Comparison of ENCODE assay signal across 15 cellular contexts in genomic region chr9:89387197-89387849, GRCh38.
DNase-seq lines count a peak whose midpoint lies in the region; ATAC-seq and TF ChIP-seq lines count a peak whose summit lies in the region.
"Had no signal": no experiment of that assay in that cellular context is flagged by ENCODE, and none has a peak within 500 bp of the region (broad histone marks: within the 10 kb centered on the region; RNA-seq: fewer than 3 reads in every experiment).

No MANE protein-coding gene starts in this region.

- no peaks in the 10 kb centered on the region for H3K79me1 ChIP-seq in IMR-90 (ENCODE audit: low read depth in 1 of 2, low read length in 2 of 2)

- no peak overlapping the region for H3K4me3 Mint-ChIP-seq in effector memory CD8-positive, alpha-beta T cell
- no peak overlapping the region for H3K4me3 Mint-ChIP-seq in endodermal cell
- H3K4me3 Mint-ChIP-seq: activated T-cell treated with anti-CD3 and anti-CD28 coated beads, Interleukin-2, amount 50 U/mL, for 4 hours had no signal

- no peak overlapping the region for H4K8ac ChIP-seq in IMR-90 (ENCODE audit: low read depth in 2 of 2, low read length in 2 of 2)

- peaks cover 9% of the 10 kb centered on the region; the same call in 1 of the 2 replicates for H3K9me1 ChIP-seq in IMR-90 (ENCODE audit: insufficient read depth, low read length)

- H3K56ac ChIP-seq in IMR-90 (ENCODE audit: extremely low read depth, insufficient read depth, low read length) = no peak overlapping the region

- peak overlapping the region; percentile 61; the same call in 1 of the 2 replicates for H3K18ac ChIP-seq in IMR-90 (ENCODE audit: low read depth, low read length)

- peaks cover 27% of the 10 kb centered on the region for H3K4me1 ChIP-seq in IMR-90 (ENCODE audit: control insufficient read depth, insufficient read depth, low read length)
- H3K4me1 ChIP-seq in skeletal muscle tissue (ENCODE audit: control insufficient read depth in 3 of 3, insufficient read depth in 3 of 3, low read length in 3 of 3) = peaks cover 28 to 35% (median 29%) of the 10 kb centered on the region in 3 donors
- H3K4me1 ChIP-seq in tibial artery = peaks cover 0 to 3% (median 0%) of the 10 kb centered on the region in 4 donors
- peaks cover 11% of the 10 kb centered on the region for H3K4me1 ChIP-seq in endodermal cell (ENCODE audit: control insufficient read depth, insufficient read depth, low read length)
- H3K4me1 ChIP-seq: BE2C had no signal

- no peak for TF ChIP-seq POLR2A in IMR-90 (IDR thresholded peaks at IDR 0.05; ENCODE audit: low read depth, low read length)

- peak overlapping the region; percentile 43; the same call in 1 of the 2 replicates for H4K5ac ChIP-seq in IMR-90 (ENCODE audit: low read depth, low read length)

- CTCF ChIA-PET in IMR-90 (lab: Yijun Ruan, JAX) = no interaction called here

- H3K9me3 ChIP-seq in IMR-90 (ENCODE audit: control insufficient read depth, insufficient read depth, low read length) = no peaks in the 10 kb centered on the region
- no peaks in the 10 kb centered on the region for H3K9me3 ChIP-seq in skeletal muscle tissue (ENCODE audit: control insufficient read depth in 3 of 3, low read length in 3 of 3)
- H3K9me3 ChIP-seq in tibial artery = no peaks in the 10 kb centered on the region
- H3K9me3 ChIP-seq in endodermal cell (ENCODE audit: control insufficient read depth, low read length) = no peaks in the 10 kb centered on the region
- H3K9me3 ChIP-seq: BE2C had no signal

- 0 out of 3 replicates have a peak overlapping the region, but pooled peaks have one; percentile 29 for H2BK15ac ChIP-seq in IMR-90 (ENCODE audit: low read depth, low read length)

- H3K4me2 ChIP-seq in IMR-90 (ENCODE audit: low read depth, low read length) = no peak overlapping the region
- H3K4me2 ChIP-seq: smooth muscle cell had no signal

- H2BK120ac ChIP-seq in IMR-90 (ENCODE audit: low read depth, low read length) = no peak overlapping the region

- H3K27me3 Mint-ChIP-seq in effector memory CD8-positive, alpha-beta T cell = no peaks in the 10 kb centered on the region
- H3K27me3 Mint-ChIP-seq in endodermal cell (ENCODE audit: insufficient read depth) = no peaks in the 10 kb centered on the region

- peak overlapping the region; percentile 48 for H3K27ac ChIP-seq in C4-2B
- H3K27ac ChIP-seq in IMR-90 (ENCODE audit: insufficient read depth, low read length) = peak overlapping the region; percentile 52; the same call in 1 of the 2 replicates
- peak overlapping the region; percentile 60 for H3K27ac ChIP-seq in skeletal muscle tissue (ENCODE audit: low read depth, low read length)
- H3K27ac ChIP-seq in tibial artery = no peak overlapping the region
- H3K27ac ChIP-seq in endodermal cell (ENCODE audit: low read depth, low read length) = no peak overlapping the region

- H3K27me3 ChIP-seq in IMR-90 (ENCODE audit: control insufficient read depth, insufficient read depth, low read length) (no peaks in the 10 kb centered on the region), skeletal muscle tissue (ENCODE audit: control insufficient read depth in 3 of 3, insufficient read depth in 3 of 3, low read length in 3 of 3) (no peaks in the 10 kb centered on the region), tibial artery (no peaks in the 10 kb centered on the region), endodermal cell (ENCODE audit: control insufficient read depth, insufficient read depth, low read length, poor library complexity, severe bottlenecking) (no peaks in the 10 kb centered on the region)
- H3K27me3 ChIP-seq: BE2C had no signal

- H2BK20ac ChIP-seq in IMR-90 (ENCODE audit: low read depth, low read length) = no peak overlapping the region; the same call in 1 of the 2 replicates

- H3K14ac ChIP-seq in IMR-90 (replicated peaks; ENCODE audit: low read depth, low read length) = no peak overlapping the region

- in situ Hi-C loops in IMR-90 (cut with MboI; ENCODE audit: low sequenced_read_pairs) = no loop called here

- TF ChIP-seq RAD21 in IMR-90 (IDR thresholded peaks at IDR 0.05; ENCODE audit: low read length) = no peak

- 97% methylated on average over 9 of the region's 20 CpGs; no CpG with 5 or more reads in 1 of the 2 experiments for WGBS in IMR-90 (ENCODE audit: extremely low coverage in 2 of 2, insufficient read length in 1 of 2), 2 experiments
- WGBS in endodermal cell (ENCODE audit: insufficient coverage in 1 of 2, insufficient read length in 1 of 2), 2 experiments = 91 to 96% methylated on average over 16 to 20 of the region's 20 CpGs

- H3K9ac ChIP-seq in IMR-90 (ENCODE audit: low read depth, low read length) (no peak overlapping the region), skeletal muscle tissue (ENCODE audit: low read depth in 1 of 3, low read length in 3 of 3) (peak overlapping the region in 1 of 3 donors; percentile 33), endodermal cell (ENCODE audit: extremely low read depth, low read length, poor library complexity, severe bottlenecking) (no peak overlapping the region)

- H3K4ac ChIP-seq in IMR-90 (ENCODE audit: low read depth, low read length) = peak overlapping the region; percentile 15; the same call in 1 of the 2 replicates

- no peaks in the 10 kb centered on the region for H3K9me3 Mint-ChIP-seq in effector memory CD8-positive, alpha-beta T cell
- no peaks in the 10 kb centered on the region for H3K9me3 Mint-ChIP-seq in endodermal cell
- H3K9me3 Mint-ChIP-seq: activated T-cell treated with anti-CD3 and anti-CD28 coated beads, Interleukin-2, amount 50 U/mL, for 4 hours had no signal

- H4K20me1 ChIP-seq in IMR-90 (ENCODE audit: insufficient read depth, low read length) = no peaks in the 10 kb centered on the region

- BruUV-seq in IMR-90 (replicated peaks; lab: Mats Ljungman, UMichigan) = no TSS peak

- no peak for ATAC-seq in IMR-90 (ENCODE audit: low read depth)
- ATAC-seq in effector memory CD8-positive, alpha-beta T cell (replicated peaks) = no peak
- ATAC-seq: activated T-cell treated with anti-CD3 and anti-CD28 coated beads, Interleukin-2, amount 50 U/mL, for 4 hours had no signal

- no peak overlapping the region for H4K91ac ChIP-seq in IMR-90 (ENCODE audit: insufficient read depth, low read depth, low read length)

- H3K23ac ChIP-seq in IMR-90 (ENCODE audit: low read depth, low read length) = no peak overlapping the region

- H2AFZ ChIP-seq in IMR-90 (replicated peaks; ENCODE audit: low read length, poor library complexity) = no peak overlapping the region

- dilution Hi-C loops in IMR-90 (cut with HindIII; ENCODE audit: low sequenced_read_pairs, unreplicated experiment) = no loop called here

- intact Hi-C loops in IMR-90 (cut with micrococcal nuclease) = no loop called here
- intact Hi-C loops in tibial artery (cut with DNase I; ENCODE audit: low total_unique reads) = no loop called here

- H3K36me3 ChIP-seq in IMR-90 (ENCODE audit: control insufficient read depth, insufficient read depth, low read length) = peaks cover 44% of the 10 kb centered on the region
- H3K36me3 ChIP-seq in skeletal muscle tissue (ENCODE audit: control insufficient read depth in 3 of 3, insufficient read depth in 3 of 3, low read length in 3 of 3) = peaks cover 49 to 71% (median 62%) of the 10 kb centered on the region in 3 donors
- H3K36me3 ChIP-seq in tibial artery = peaks cover 0 to 93% (median 0%) of the 10 kb centered on the region in 3 donors
- peaks cover 10% of the 10 kb centered on the region for H3K36me3 ChIP-seq in endodermal cell (ENCODE audit: control insufficient read depth, insufficient read depth, low read length)
- H3K36me3 ChIP-seq: BE2C had no signal

- peaks cover 5 to 8% of the 10 kb centered on the region in 2 donors for H3K4me1 Mint-ChIP-seq in effector memory CD8-positive, alpha-beta T cell (ENCODE audit: low read depth in 2 of 2)
- H3K4me1 Mint-ChIP-seq in endodermal cell = peaks cover 11% of the 10 kb centered on the region

- H2BK5ac ChIP-seq in IMR-90 (ENCODE audit: low read depth, low read length, poor library complexity, severe bottlenecking) = no peak overlapping the region

- no peak for DNase-seq in IMR-90
- DNase-seq in effector memory CD8-positive, alpha-beta T cell = no peak
- no peak for DNase-seq in tibial artery
- no peak for DNase-seq in NCI-H345 (lab: John Stamatoyannopoulos, UW)
- no peak for DNase-seq in SW480 (ENCODE audit: low spot score)
- DNase-seq in endodermal cell = no peak
- DNase-seq: activated CD4-positive, alpha-beta T cell treated with anti-CD3 and anti-CD28 coated beads for 48 hours; activated T-cell treated with anti-CD3 and anti-CD28 coated beads, Interleukin-2, amount 50 U/mL, for 4 hours; BE2C; DMS79; islet precursor cell; stimulated activated naive CD4-positive, alpha-beta T cell had no signal

- POLR2A ChIA-PET in IMR-90 (lab: Charles Lee; ENCODE audit: unreplicated experiment) = no interaction called here

- no peak for TF ChIP-seq CTCF in C4-2B (conservative IDR thresholded peaks at IDR 0.05)
- no peak for TF ChIP-seq CTCF in IMR-90 (conservative IDR thresholded peaks at IDR 0.05; ENCODE audit: low read depth, low read length)
- TF ChIP-seq CTCF in tibial artery (IDR thresholded peaks at IDR 0.05) = no peak
- TF ChIP-seq CTCF in endodermal cell (conservative IDR thresholded peaks at IDR 0.05) = no peak

- H3K36me3 Mint-ChIP-seq in effector memory CD8-positive, alpha-beta T cell (ENCODE audit: insufficient read depth) = peaks cover 96% of the 10 kb centered on the region
- peaks cover 42% of the 10 kb centered on the region for H3K36me3 Mint-ChIP-seq in endodermal cell (ENCODE audit: low read depth)

- H3K4me3 ChIP-seq in IMR-90 (ENCODE audit: insufficient read depth, low read depth, low read length) (no peak overlapping the region), skeletal muscle tissue (ENCODE audit: low read length in 3 of 3) (no peak overlapping the region), tibial artery (no peak overlapping the region), endodermal cell (ENCODE audit: low read length) (no peak overlapping the region)
- H3K4me3 ChIP-seq: smooth muscle cell had no signal

- peak overlapping the region; percentile 14; the same call in 1 of the 2 replicates for H2AK5ac ChIP-seq in IMR-90 (ENCODE audit: low read depth, low read length)

- peak overlapping the region; percentile 38 to 64 for H3K27ac Mint-ChIP-seq in effector memory CD8-positive, alpha-beta T cell
- no peak overlapping the region for H3K27ac Mint-ChIP-seq in endodermal cell

- no peak overlapping the region for H2AK9ac ChIP-seq in IMR-90 (replicated peaks; ENCODE audit: low read depth, low read length, poor library complexity)

TF ChIP-seq in IMR-90, 13 proteins besides CTCF, POLR2A, EP300 and RAD21 (continues in another document):
- no peak for TF ChIP-seq MAZ (IDR thresholded peaks at IDR 0.05; ENCODE audit: borderline replicate concordance, low read depth, low read length)
- TF ChIP-seq RFX5 (IDR thresholded peaks at IDR 0.05; ENCODE audit: low read depth, low read length) = no peak
- TF ChIP-seq FOS (IDR thresholded peaks at IDR 0.05; ENCODE audit: low read depth, low read length) = no peak
- no peak for TF ChIP-seq NFE2L2 (IDR thresholded peaks at IDR 0.05; ENCODE audit: low read depth, low read length)
- no peak for TF ChIP-seq MAFK (IDR thresholded peaks at IDR 0.05; ENCODE audit: low read depth, low read length)
- no peak for TF ChIP-seq SMC3 (IDR thresholded peaks at IDR 0.05; ENCODE audit: low read depth, low read length)

Comparison
In these comparisons a context has a peak if more than half of its experiments do, and no peak if none do; other contexts are left out.
1. H3K27ac ChIP-seq: peak in C4-2B (single experiment), IMR-90 (single experiment) and skeletal muscle tissue (single experiment); none in tibial artery (0 of 2) and endodermal cell (single experiment).